In the genomic region with DNA sequence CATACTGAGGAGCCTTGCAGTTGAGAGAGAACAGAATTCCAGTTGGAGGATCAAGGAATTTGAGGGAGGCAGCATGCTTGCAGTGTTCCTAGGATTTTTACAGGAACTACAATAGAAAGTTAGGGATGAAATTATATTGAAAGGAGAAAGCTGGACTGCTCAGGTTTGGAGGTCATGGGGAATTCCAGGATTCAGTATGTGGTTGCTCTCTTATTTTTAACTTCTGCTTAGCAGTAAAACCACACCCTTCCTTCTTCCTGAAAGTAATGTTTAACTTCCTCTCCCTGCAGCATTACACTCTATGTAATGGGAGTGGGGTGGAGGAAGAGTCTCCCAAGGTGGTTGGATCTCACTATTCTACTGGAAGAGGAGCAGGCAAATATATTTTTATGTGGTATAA, we compare ENCODE assay signal across 8 cellular contexts. TPM values are rescaled to one million over a fixed set of nuclear protein-coding genes. Genes with fewer than 3 reads are reported as not detected.
A peak's percentile ranks its signal among the peaks of the same experiment; 100 is the strongest.
DNase-seq lines count a peak whose midpoint lies in the region; ATAC-seq and TF ChIP-seq lines count a peak whose summit lies in the region.

No MANE protein-coding gene starts in this region.

- peak overlapping the region in 2 of 4 donors; percentile 12 to 18 for H3K4me3 ChIP-seq in Peyer's patch
- peak overlapping the region in 1 of 4 donors; percentile 16 for H3K4me3 ChIP-seq in esophagus squamous epithelium
- H3K4me3 ChIP-seq in skeletal muscle satellite cell (ENCODE audit: low read length): no peak overlapping the region

- no peak for TF ChIP-seq CTCF in Peyer's patch (IDR thresholded peaks at IDR 0.05)
- no peak for TF ChIP-seq CTCF in esophagus squamous epithelium (IDR thresholded peaks at IDR 0.05)

- H3K4me1 ChIP-seq in Peyer's patch (peaks cover 8 to 58% (median 24%) of the 10 kb centered on the region in 4 donors), esophagus squamous epithelium (peaks cover 24 to 96% (median 52%) of the 10 kb centered on the region in 3 donors), skeletal muscle satellite cell (ENCODE audit: control insufficient read depth, insufficient read depth, low read length) (peaks cover 13% of the 10 kb centered on the region)

- peak overlapping the region; percentile 20 for H3K4me2 ChIP-seq in skeletal muscle satellite cell (ENCODE audit: low read length)

- H3K27ac ChIP-seq in Peyer's patch (peak overlapping the region; percentile 74 to 88 (median 77)), esophagus squamous epithelium (peak overlapping the region; percentile 68 to 92 (median 82))

- H3K27me3 ChIP-seq in Peyer's patch (no peaks in the 10 kb centered on the region), esophagus squamous epithelium (no peaks in the 10 kb centered on the region), skeletal muscle satellite cell (ENCODE audit: control insufficient read depth, insufficient read depth, low read length) (no peaks in the 10 kb centered on the region)

- H3K36me3 ChIP-seq in Peyer's patch: peaks cover 0 to 36% (median 0%) of the 10 kb centered on the region in 3 donors
- peaks cover 9 to 68% (median 17%) of the 10 kb centered on the region in 3 donors for H3K36me3 ChIP-seq in esophagus squamous epithelium
- H3K36me3 ChIP-seq in skeletal muscle satellite cell (ENCODE audit: insufficient read depth, low read length): peaks cover 32% of the 10 kb centered on the region

- TF ChIP-seq POLR2A in Peyer's patch (IDR thresholded peaks at IDR 0.05) (peak in 1 of 2 donors; percentile 26), esophagus squamous epithelium (IDR thresholded peaks at IDR 0.05) (no peak)

- intact Hi-C loops in esophagus squamous epithelium (cut with DNase I): no loop called here

- ATAC-seq in GM19452 (IDR thresholded peaks at IDR 0.05; ENCODE audit: unreplicated experiment): peak; percentile 24
- ATAC-seq in HG03280 (IDR thresholded peaks at IDR 0.05; ENCODE audit: unreplicated experiment): no peak
- ATAC-seq in HG02642 (IDR thresholded peaks at IDR 0.05; ENCODE audit: poor library complexity, unreplicated experiment): no peak

- no peak overlapping the region for H3K9ac ChIP-seq in skeletal muscle satellite cell (ENCODE audit: low read depth, low read length)

- no peak for DNase-seq in Peyer's patch
- no peak for DNase-seq in esophagus squamous epithelium (lab: John Stamatoyannopoulos, UW)
- DNase-seq in islet precursor cell: no peak
- DNase-seq in inferior parietal cortex (ENCODE audit: extremely low spot score): no peak

- H3K9me3 ChIP-seq in Peyer's patch (no peaks in the 10 kb centered on the region), esophagus squamous epithelium (no peaks in the 10 kb centered on the region), skeletal muscle satellite cell (replicated peaks; ENCODE audit: low read length) (no peaks in the 10 kb centered on the region)

RNA-seq across cellular contexts. Expression of a gene that starts 31.3 kb away (rescaled TPM):
- total RNA-seq in Peyer's patch: 100 to 1,000 TPM; 205 to 366 (median 346) TPM
- 100 to 1,000 TPM; 230 to 308 (median 271) TPM for total RNA-seq in esophagus squamous epithelium
- 76.2 and 79.9 TPM in 2 replicates for total RNA-seq in skeletal muscle satellite cell (2012; rRNA removed)

RNA-seq across cellular contexts. Expression of a gene that starts 41.3 kb away (rescaled TPM):
- not detected for total RNA-seq in Peyer's patch
- total RNA-seq in esophagus squamous epithelium: not detected
- total RNA-seq in skeletal muscle satellite cell (2012; rRNA removed): not detected in 2 replicates

RNA-seq across cellular contexts. Expression of a gene that starts 51.6 kb away (rescaled TPM):
- total RNA-seq in Peyer's patch: 10 to 100 TPM; 42.0 to 50.5 (median 46.5) TPM
- total RNA-seq in esophagus squamous epithelium: 100 to 1,000 TPM in 2 of 4 donors, 10 to 100 TPM in 2; 75.2 to 166 (median 112) TPM
- 92.4 and 108 TPM in 2 replicates for total RNA-seq in skeletal muscle satellite cell (2012; rRNA removed)
